In genomic region chr6:151589667-151590066, GRCh38 we compare ENCODE assay signal across 18 cellular contexts.
DNase-seq lines count a peak whose midpoint lies in the region; ATAC-seq and TF ChIP-seq lines count a peak whose summit lies in the region.
"Had no signal": no experiment of that assay in that cellular context is flagged by ENCODE, and none has a peak within 500 bp of the region (broad histone marks: within the 10 kb centered on the region; RNA-seq: fewer than 3 reads in every experiment).

No MANE protein-coding gene starts in this region.

- H2BK120ac ChIP-seq in H9 (ENCODE audit: low read depth, low read length, poor library complexity, severe bottlenecking): no peak overlapping the region

- H3F3A ChIP-seq in SK-N-SH (replicated peaks; ENCODE audit: insufficient read depth): no peaks in the 10 kb centered on the region

- no peaks in the 10 kb centered on the region for H4K20me1 ChIP-seq in H9 (ENCODE audit: control insufficient read depth, insufficient read depth, insufficient read length)
- H4K20me1 ChIP-seq in SK-N-SH (ENCODE audit: insufficient read depth): no peaks in the 10 kb centered on the region
- H4K20me1 ChIP-seq: BLaER1 treated with 17β-estradiol and CSF1 and Interleukin-3, amounts not matched to agents 10 nM and 100 nM had no signal

- H3K4me3 ChIP-seq in Caco-2 (ENCODE audit: low read depth, low read length) (no peak overlapping the region), Panc1 (ENCODE audit: low read depth in 2 of 2, low read length in 2 of 2) (no peak overlapping the region), SK-N-SH (ENCODE audit: low read depth in 2 of 2, low read length in 1 of 2) (no peak overlapping the region)
- H3K4me3 ChIP-seq: BLaER1 treated with 17β-estradiol and CSF1 and Interleukin-3, amounts not matched to agents 10 nM and 100 nM; GM12878; GM23248 had no signal

- H3K4ac ChIP-seq in H9 (ENCODE audit: low read depth, low read length): no peak overlapping the region

- H2AFZ ChIP-seq in H9 (ENCODE audit: low read length) (no peak overlapping the region), SK-N-SH (ENCODE audit: low read depth) (no peak overlapping the region)
- H2AFZ ChIP-seq: GM23248 had no signal

- H3K79me2 ChIP-seq in H9 (ENCODE audit: insufficient read depth, low read length) (no peaks in the 10 kb centered on the region), SK-N-SH (ENCODE audit: insufficient read depth) (no peaks in the 10 kb centered on the region)

- H3K9ac ChIP-seq in H9 (ENCODE audit: extremely low read depth, insufficient read length, low read length) (no peak overlapping the region), SK-N-SH (no peak overlapping the region)
- H3K9ac ChIP-seq: BLaER1 treated with 17β-estradiol and CSF1 and Interleukin-3, amounts not matched to agents 10 nM and 100 nM; GM23248 had no signal

- H3K23ac ChIP-seq in H9 (ENCODE audit: insufficient read length, low read depth, low read length): no peak overlapping the region

- H3K4me1 ChIP-seq in Caco-2: peaks cover 30% of the 10 kb centered on the region
- no peaks in the 10 kb centered on the region for H3K4me1 ChIP-seq in H9 (ENCODE audit: insufficient read depth, low read length)
- no peaks in the 10 kb centered on the region for H3K4me1 ChIP-seq in Panc1 (ENCODE audit: control insufficient read depth, insufficient read depth, low read length)
- H3K4me1 ChIP-seq in SK-N-SH (ENCODE audit: control insufficient read depth in 1 of 2, insufficient read depth in 2 of 2, low read depth in 1 of 2, low read length in 1 of 2): no peaks in the 10 kb centered on the region

- H4K8ac ChIP-seq in H9 (replicated peaks; ENCODE audit: insufficient read length, low read depth, low read length): no peak overlapping the region

- H3K14ac ChIP-seq in H9 (ENCODE audit: insufficient read depth, low read length): no peak overlapping the region

- no peak overlapping the region for H4K91ac ChIP-seq in H9 (ENCODE audit: insufficient read length, low read depth, low read length)

- TF ChIP-seq CTCF in Caco-2 (IDR thresholded peaks at IDR 0.05; ENCODE audit: insufficient read depth in 1 of 2, low read depth in 1 of 2, low read length in 1 of 2, severe bottlenecking in 1 of 2, unreplicated experiment in 1 of 2) (no peak), H9 (conservative IDR thresholded peaks at IDR 0.05) (no peak; the same call in 2 of the 3 replicates), Panc1 (IDR thresholded peaks at IDR 0.05) (peak; percentile 15; the same call in 1 of the 2 replicates), SK-N-SH (IDR thresholded peaks at IDR 0.05) (no peak)

- H3K27me3 Mint-ChIP-seq in Caco-2 (ENCODE audit: insufficient read depth, unreplicated experiment): no peaks in the 10 kb centered on the region
- H3K27me3 Mint-ChIP-seq in H9 (ENCODE audit: low read depth): no peaks in the 10 kb centered on the region
- H3K27me3 Mint-ChIP-seq: CD4-positive, CD25-positive, alpha-beta regulatory T cell had no signal

- POLR2A ChIA-PET in Caco-2 (lab: Charles Lee) (no interaction called here), Panc1 (lab: Charles Lee) (no interaction called here), SK-N-SH (lab: Yijun Ruan, JAX) (no interaction called here)

- intact Hi-C loops in Caco-2 (cut with micrococcal nuclease; ENCODE audit: unreplicated experiment): no loop called here
- intact Hi-C loops in Panc1 (cut with micrococcal nuclease; ENCODE audit: unreplicated experiment): no loop called here

- no CpG with 5 or more reads among the region's 6 CpGs for WGBS in H9 (ENCODE audit: extremely low coverage, insufficient read length, low lambda C conversion rate)
- 5% methylated on average over 6 of the region's 6 CpGs for WGBS in SK-N-SH (ENCODE audit: low lambda C conversion rate)

- H2BK5ac ChIP-seq in H9 (ENCODE audit: insufficient read length, low read length): no peak overlapping the region

- no peaks in the 10 kb centered on the region for H3K27me3 ChIP-seq in Caco-2 (replicated peaks; ENCODE audit: control insufficient read depth, insufficient read depth, low read length)
- H3K27me3 ChIP-seq in H9 (ENCODE audit: insufficient read depth, low read length): no peaks in the 10 kb centered on the region
- peaks cover 2% of the 10 kb centered on the region; the same call in 1 of the 2 replicates for H3K27me3 ChIP-seq in Panc1 (ENCODE audit: control insufficient read depth, insufficient read depth, low read length)
- no peaks in the 10 kb centered on the region for H3K27me3 ChIP-seq in SK-N-SH (ENCODE audit: insufficient read depth)
- H3K27me3 ChIP-seq: BLaER1 treated with 17β-estradiol and CSF1 and Interleukin-3, amounts not matched to agents 10 nM and 100 nM had no signal

- H2AK5ac ChIP-seq in H9 (ENCODE audit: insufficient read length, low read length): no peak overlapping the region

- H3K27ac ChIP-seq in H9 (ENCODE audit: insufficient read length, low read depth, low read length) (no peak overlapping the region), Panc1 (ENCODE audit: low read length) (no peak overlapping the region), SK-N-SH (ENCODE audit: low read depth in 2 of 2, low read length in 1 of 2) (no peak overlapping the region)
- H3K27ac ChIP-seq: BLaER1 treated with 17β-estradiol and CSF1 and Interleukin-3, amounts not matched to agents 10 nM and 100 nM; GM23248 had no signal

- no peak overlapping the region for H3K4me2 ChIP-seq in H9 (ENCODE audit: insufficient read depth, insufficient read length, low read length)
- H3K4me2 ChIP-seq in SK-N-SH: no peak overlapping the region

- no peak overlapping the region for H2BK15ac ChIP-seq in H9 (ENCODE audit: low read depth, low read length)

- no peak overlapping the region for H3K4me3 Mint-ChIP-seq in Caco-2 (ENCODE audit: unreplicated experiment)
- H3K4me3 Mint-ChIP-seq in H9: no peak overlapping the region
- H3K4me3 Mint-ChIP-seq: CD4-positive, CD25-positive, alpha-beta regulatory T cell; IgD-negative memory B cell had no signal

- H3K23me2 ChIP-seq in H9 (ENCODE audit: insufficient read length, low read depth, low read length, poor library complexity, severe bottlenecking): no peaks in the 10 kb centered on the region

- DNase-seq in Caco-2 (peak; percentile 37 to 40), H9 (no peak), Panc1 (ENCODE audit: low read depth, low spot score) (no peak), iPS-NIHi7 (ENCODE audit: extremely low spot score) (peak; percentile 50), SK-N-SH (no peak), T-helper 9 cell (no peak)
- DNase-seq: 8988T; AML-193; Calu3; CD4-positive, CD25-positive, alpha-beta regulatory T cell; DMS 273 treated with DMSO at 0.1 percent for 48 hours; GM23248; HCEC 1CT had no signal

- CTCF ChIA-PET in Caco-2 (lab: Charles Lee): no interaction called here
- CTCF ChIA-PET in Panc1 (lab: Charles Lee): no interaction called here
- CTCF ChIA-PET in SK-N-SH (lab: Yijun Ruan, JAX): no interaction called here

- in situ Hi-C loops in Panc1 (cut with HindIII; ENCODE audit: low pct_unique_long_range_greater_than_20kb, low sequenced_read_pairs): no loop called here

- no peak overlapping the region for H2BK20ac ChIP-seq in H9 (ENCODE audit: low read depth, low read length, poor library complexity, severe bottlenecking)

- peaks cover 18% of the 10 kb centered on the region; the same call in 1 of the 2 replicates for H3K9me3 ChIP-seq in Caco-2
- no peaks in the 10 kb centered on the region for H3K9me3 ChIP-seq in H9 (ENCODE audit: control insufficient read depth, low read depth, low read length)
- H3K9me3 ChIP-seq in Panc1 (ENCODE audit: control insufficient read depth, insufficient read depth, low read depth, low read length): no peaks in the 10 kb centered on the region
- H3K9me3 ChIP-seq in SK-N-SH: no peaks in the 10 kb centered on the region

- no peak overlapping the region for H4K5ac ChIP-seq in H9 (ENCODE audit: insufficient read length, low read depth, low read length)

- no peak overlapping the region for H3T11ph ChIP-seq in H9 (ENCODE audit: low read length)

- ATAC-seq in Panc1 (no peak), HG02588 (IDR thresholded peaks at IDR 0.05; ENCODE audit: unreplicated experiment) (no peak), GM18873 (IDR thresholded peaks at IDR 0.05; ENCODE audit: low FRiP score, unreplicated experiment) (no peak)
- ATAC-seq: GM12878 had no signal

- H3K27ac Mint-ChIP-seq in Caco-2 (ENCODE audit: unreplicated experiment) (peak overlapping the region; percentile 40), H9 (peak overlapping the region in 2 of 3 experiments; percentile 9 to 54; a peak in 1 of 7 replicates)
- H3K27ac Mint-ChIP-seq: CD4-positive, CD25-positive, alpha-beta regulatory T cell had no signal

- H3K9me2 ChIP-seq in SK-N-SH: no peaks in the 10 kb centered on the region

- H3K79me1 ChIP-seq in H9 (ENCODE audit: insufficient read depth, low read depth, low read length, poor library complexity, severe bottlenecking): no peaks in the 10 kb centered on the region

- no peak overlapping the region for H3K18ac ChIP-seq in H9 (ENCODE audit: insufficient read length, low read depth, low read length)

- H3K4me1 Mint-ChIP-seq in Caco-2 (ENCODE audit: low read depth, unreplicated experiment) (peaks cover 19% of the 10 kb centered on the region), H9 (peaks cover 6 to 13% of the 10 kb centered on the region in 2 experiments)
- H3K4me1 Mint-ChIP-seq: CD4-positive, CD25-positive, alpha-beta regulatory T cell; IgD-negative memory B cell had no signal

- H3K9me3 Mint-ChIP-seq in Caco-2 (ENCODE audit: unreplicated experiment) (peaks cover 32% of the 10 kb centered on the region), H9 (peaks cover 3 to 12% of the 10 kb centered on the region in 2 experiments)

- no peak for TF ChIP-seq EP300 in SK-N-SH (IDR thresholded peaks at IDR 0.05; ENCODE audit: borderline replicate concordance in 1 of 2, low read depth in 1 of 2, low read length in 1 of 2)

- no peak overlapping the region for H2BK12ac ChIP-seq in H9 (ENCODE audit: insufficient read length, low read depth, low read length)

- no TSS peak for BruUV-seq in Caco-2 (replicated peaks; lab: Mats Ljungman, UMichigan)
- BruUV-seq in Panc1 (replicated peaks; lab: Mats Ljungman, UMichigan): no TSS peak

- no peaks in the 10 kb centered on the region for H3K36me3 ChIP-seq in Caco-2 (ENCODE audit: control insufficient read depth, insufficient read depth, low read length)
- no peaks in the 10 kb centered on the region for H3K36me3 ChIP-seq in Panc1 (ENCODE audit: control insufficient read depth, insufficient read depth, low read length)
- no peaks in the 10 kb centered on the region for H3K36me3 ChIP-seq in SK-N-SH (replicated peaks in 1 of 2; ENCODE audit: control insufficient read depth in 1 of 2, insufficient read depth in 2 of 2, low read length in 1 of 2)
- H3K36me3 ChIP-seq: BLaER1 treated with 17β-estradiol and CSF1 and Interleukin-3, amounts not matched to agents 10 nM and 100 nM had no signal

- TF ChIP-seq RAD21 in SK-N-SH (IDR thresholded peaks at IDR 0.05; ENCODE audit: low read length): no peak

- peaks cover 9% of the 10 kb centered on the region for H3K36me3 Mint-ChIP-seq in Caco-2 (ENCODE audit: insufficient read depth, unreplicated experiment)
- peaks cover 0 to 13% (median 7%) of the 10 kb centered on the region in 3 experiments; a peak in 4 of 7 replicates for H3K36me3 Mint-ChIP-seq in H9 (ENCODE audit: insufficient read depth in 1 of 3, low read depth in 3 of 3)
- H3K36me3 Mint-ChIP-seq: CD4-positive, CD25-positive, alpha-beta regulatory T cell; IgD-negative memory B cell had no signal

- H3K56ac ChIP-seq in H9 (ENCODE audit: insufficient read length, low read depth, low read length): no peak overlapping the region

TF ChIP-seq in SK-N-SH, 30 proteins besides CTCF, POLR2A, EP300 and RAD21 (continues in another document):
- no peak for TF ChIP-seq TEAD4 (IDR thresholded peaks at IDR 0.05; ENCODE audit: borderline replicate concordance, insufficient read depth)

Comparison
In these comparisons a context has a peak if more than half of its experiments do, and no peak if none do; other contexts are left out.
1. DNase-seq: peak in Caco-2 (2 of 2) and iPS-NIHi7 (single experiment); none in H9 (single experiment), Panc1 (single experiment), SK-N-SH (single experiment) and T-helper 9 cell (single experiment).